18 cellular contexts compared by ENCODE assay signal in genomic region chr4:6472008-6472386, GRCh38. TPM values are rescaled to one million over a fixed set of nuclear protein-coding genes. Genes with fewer than 3 reads are reported as not detected.
A peak's percentile ranks its signal among the peaks of the same experiment; 100 is the strongest.
DNase-seq lines count a peak whose midpoint lies in the region; ATAC-seq and TF ChIP-seq lines count a peak whose summit lies in the region.
"Had no signal": no experiment of that assay in that cellular context is flagged by ENCODE, and none has a peak within 500 bp of the region (broad histone marks: within the 10 kb centered on the region; RNA-seq: fewer than 3 reads in every experiment).

No MANE protein-coding gene starts in this region.

- H3K27ac Mint-ChIP-seq in neural progenitor cell: no peak overlapping the region
- H3K27ac Mint-ChIP-seq: activated CD4-positive, alpha-beta T cell treated with anti-CD3 and anti-CD28 coated beads for 36 hours; activated naive CD4-positive, alpha-beta T cell treated with anti-CD3 and anti-CD28 coated beads, Interleukin-2, amount 50 U/mL, for 24 hours; CD4-positive, alpha-beta T cell; stimulated activated memory B cell treated with anti-CD40 and anti-IgM and Interleukin-4, amounts not matched to agents 10 μg/mL and 1 μg/mL and 100 μg/mL, for 72 hours had no signal

- H3K9me3 Mint-ChIP-seq in neural progenitor cell: no peaks in the 10 kb centered on the region
- no peaks in the 10 kb centered on the region for H3K9me3 Mint-ChIP-seq in activated T-cell treated with anti-CD3 and anti-CD28 coated beads, Interleukin-2, amount 50 U/mL, for 4 hours
- H3K9me3 Mint-ChIP-seq: activated naive CD4-positive, alpha-beta T cell treated with anti-CD3 and anti-CD28 coated beads, Interleukin-2, amount 50 U/mL, for 24 hours; CD4-positive, alpha-beta T cell had no signal

- H3K4me2 ChIP-seq in neural progenitor cell: peak overlapping the region; percentile 99

- H4K20me1 ChIP-seq in neural progenitor cell (ENCODE audit: low read depth): peaks cover 6% of the 10 kb centered on the region

- H2AFZ ChIP-seq in neural progenitor cell (replicated peaks): no peak overlapping the region
- H2AFZ ChIP-seq: GM23248 had no signal

- no peaks in the 10 kb centered on the region for H3K36me3 ChIP-seq in BE2C
- H3K36me3 ChIP-seq in H7 (replicated peaks; ENCODE audit: control insufficient read depth, insufficient read depth, low read length): no peaks in the 10 kb centered on the region
- no peaks in the 10 kb centered on the region for H3K36me3 ChIP-seq in colonic mucosa
- no peaks in the 10 kb centered on the region for H3K36me3 ChIP-seq in neural progenitor cell
- H3K36me3 ChIP-seq: left lung, neutrophil had no signal

- H3K27me3 Mint-ChIP-seq in neural progenitor cell (ENCODE audit: insufficient read depth, low read depth): peaks cover 60% of the 10 kb centered on the region
- H3K27me3 Mint-ChIP-seq in activated T-cell treated with anti-CD3 and anti-CD28 coated beads, Interleukin-2, amount 50 U/mL, for 4 hours (ENCODE audit: low read depth): peaks cover 63% of the 10 kb centered on the region

- H3K4me1 Mint-ChIP-seq in neural progenitor cell: peaks cover 3% of the 10 kb centered on the region
- H3K4me1 Mint-ChIP-seq in activated T-cell treated with anti-CD3 and anti-CD28 coated beads, Interleukin-2, amount 50 U/mL, for 4 hours (ENCODE audit: low read depth): peaks cover 7% of the 10 kb centered on the region
- H3K4me1 Mint-ChIP-seq: stimulated activated memory B cell treated with anti-CD40 and anti-IgM and Interleukin-4, amounts not matched to agents 10 μg/mL and 1 μg/mL and 100 μg/mL, for 72 hours had no signal

- H3K4me1 ChIP-seq in BE2C (no peaks in the 10 kb centered on the region), colonic mucosa (no peaks in the 10 kb centered on the region), neural progenitor cell (peaks cover 6% of the 10 kb centered on the region)
- H3K4me1 ChIP-seq: foreskin keratinocyte had no signal

- H3F3A ChIP-seq in neural progenitor cell (ENCODE audit: low read depth): peaks cover 14% of the 10 kb centered on the region

- TF ChIP-seq CTCF in BE2C (IDR thresholded peaks at IDR 0.05; ENCODE audit: low read depth, low read length) (no peak), colonic mucosa (IDR thresholded peaks at IDR 0.05) (no peak), neural progenitor cell (IDR thresholded peaks at IDR 0.05) (no peak)

- no peak overlapping the region for H3K27ac ChIP-seq in colonic mucosa
- H3K27ac ChIP-seq in neural progenitor cell: no peak overlapping the region
- H3K27ac ChIP-seq: foreskin keratinocyte, GM23248, left lung, neutrophil had no signal

- H3K9ac ChIP-seq in colonic mucosa (ENCODE audit: low read depth in 2 of 2, low read length in 2 of 2) (no peak overlapping the region), neural progenitor cell (no peak overlapping the region)
- H3K9ac ChIP-seq: GM23248 had no signal

- intact Hi-C loops in colonic mucosa (cut with DNase I): no loop called here

- DNase-seq in BE2C (no peak), H7 (no peak), colonic mucosa (peak; percentile 13), neural progenitor cell (ENCODE audit: low spot score) (no peak), activated T-cell treated with anti-CD3 and anti-CD28 coated beads for 4 hours (no peak)
- DNase-seq in activated T-cell treated with anti-CD3 and anti-CD28 coated beads, Interleukin-2, amount 50 U/mL, for 4 hours: no peak
- DNase-seq: CD4-positive, alpha-beta T cell; foreskin keratinocyte; GM23248; NCI-H1436 had no signal

- H3K79me2 ChIP-seq in neural progenitor cell (ENCODE audit: low read depth): no peaks in the 10 kb centered on the region

- H3K9me3 ChIP-seq in BE2C: no peaks in the 10 kb centered on the region
- H3K9me3 ChIP-seq in colonic mucosa: no peaks in the 10 kb centered on the region
- no peaks in the 10 kb centered on the region for H3K9me3 ChIP-seq in neural progenitor cell (ENCODE audit: low read depth)
- H3K9me3 ChIP-seq: left lung, neutrophil had no signal

- H3K36me3 Mint-ChIP-seq in neural progenitor cell: no peaks in the 10 kb centered on the region
- no peaks in the 10 kb centered on the region for H3K36me3 Mint-ChIP-seq in activated T-cell treated with anti-CD3 and anti-CD28 coated beads, Interleukin-2, amount 50 U/mL, for 4 hours (ENCODE audit: insufficient read depth)
- H3K36me3 Mint-ChIP-seq: activated naive CD4-positive, alpha-beta T cell treated with anti-CD3 and anti-CD28 coated beads, Interleukin-2, amount 50 U/mL, for 24 hours; stimulated activated memory B cell treated with anti-CD40 and anti-IgM and Interleukin-4, amounts not matched to agents 10 μg/mL and 1 μg/mL and 100 μg/mL, for 72 hours had no signal

- H3K27me3 ChIP-seq in BE2C: peaks cover 35% of the 10 kb centered on the region
- H3K27me3 ChIP-seq in H7 (ENCODE audit: control insufficient read depth, insufficient read depth, low read length): peaks cover 34% of the 10 kb centered on the region
- peaks cover 20% of the 10 kb centered on the region for H3K27me3 ChIP-seq in colonic mucosa
- H3K27me3 ChIP-seq in neural progenitor cell: peaks cover 73% of the 10 kb centered on the region

- ATAC-seq in HG03196 (IDR thresholded peaks at IDR 0.05; ENCODE audit: unreplicated experiment) (no peak), GM18873 (IDR thresholded peaks at IDR 0.05; ENCODE audit: low FRiP score, unreplicated experiment) (no peak)
- no peak for ATAC-seq in activated T-cell treated with anti-CD3 and anti-CD28 coated beads, Interleukin-2, amount 50 U/mL, for 4 hours
- ATAC-seq: SK-N-SH treated with all-trans-retinoic acid at 6 μM for 48 hours; stimulated activated memory B cell treated with anti-CD40 and anti-IgM and Interleukin-4, amounts not matched to agents 10 μg/mL and 1 μg/mL and 100 μg/mL, for 72 hours had no signal

- no peak overlapping the region for H3K4me3 Mint-ChIP-seq in neural progenitor cell
- H3K4me3 Mint-ChIP-seq in activated T-cell treated with anti-CD3 and anti-CD28 coated beads, Interleukin-2, amount 50 U/mL, for 4 hours: no peak overlapping the region
- H3K4me3 Mint-ChIP-seq: activated CD4-positive, alpha-beta T cell treated with anti-CD3 and anti-CD28 coated beads for 36 hours; CD4-positive, alpha-beta T cell; stimulated activated memory B cell treated with anti-CD40 and anti-IgM and Interleukin-4, amounts not matched to agents 10 μg/mL and 1 μg/mL and 100 μg/mL, for 72 hours had no signal

- H3K4me3 ChIP-seq in BE2C (ENCODE audit: low read depth, low read length): peak overlapping the region; percentile 39
- peak overlapping the region; percentile 62 for H3K4me3 ChIP-seq in H7 (ENCODE audit: insufficient read depth, low read depth, low read length)
- no peak overlapping the region for H3K4me3 ChIP-seq in colonic mucosa
- peak overlapping the region; percentile 68 for H3K4me3 ChIP-seq in neural progenitor cell
- H3K4me3 ChIP-seq: GM23248, left lung had no signal

RNA-seq across cellular contexts. Expression of gene PPP2R2C, which starts 0.4 kb away (rescaled TPM):
- polyA plus RNA-seq in BE2C (2012; ENCODE audit: insufficient read depth, insufficient read length, low read depth): 0.57 TPM
- total RNA-seq in H7 (2014; rRNA removed; shearing (Covaris generic)): 7.2 and 7.6 TPM in 2 replicates
- total RNA-seq in colonic mucosa (under 1 TPM; 0.05 to 0.35 TPM), neural progenitor cell (ENCODE audit: low replicate concordance) (2.5 and 3.5 TPM in 2 replicates)
- not detected for total RNA-seq in activated T-cell treated with anti-CD3 and anti-CD28 coated beads, Interleukin-2, amount 50 U/mL, for 4 hours
- total RNA-seq: CD4-positive, alpha-beta T cell; GM23248 had no signal
- polyA plus RNA-seq: GM23248 had no signal
